Comparison of ENCODE assay signal across 7 cellular contexts in the genomic region with DNA sequence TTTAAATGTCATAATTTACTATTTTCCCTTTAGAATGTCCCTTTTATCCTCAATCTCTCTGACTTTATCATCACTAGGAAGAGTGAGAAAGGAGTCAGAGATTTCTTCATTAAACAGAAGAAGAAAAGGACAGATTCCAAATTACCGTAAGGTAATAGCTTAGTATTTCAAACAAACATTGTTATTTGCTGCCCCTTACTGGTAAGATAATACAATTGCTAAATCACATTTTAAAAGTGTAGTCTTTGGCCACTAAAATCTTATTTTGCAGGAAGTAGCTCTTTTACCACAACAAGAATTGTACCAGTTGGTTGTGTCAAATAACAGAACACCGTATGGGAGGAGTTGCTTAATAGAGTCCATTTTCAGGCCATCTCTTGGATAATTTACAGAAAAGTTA. TPM values are rescaled to one million over a fixed set of nuclear protein-coding genes. Genes with fewer than 3 reads are reported as not detected.
A peak's percentile ranks its signal among the peaks of the same experiment; 100 is the strongest.
DNase-seq lines count a peak whose midpoint lies in the region; ATAC-seq, FAIRE-seq and TF ChIP-seq lines count a peak whose summit lies in the region.

No MANE protein-coding gene starts in this region.

- no peak overlapping the region for H3K27ac Mint-ChIP-seq in type B pancreatic cell

- no peaks in the 10 kb centered on the region for H3K9me3 ChIP-seq in RWPE2 (ENCODE audit: severe bottlenecking)

- H3K4me1 ChIP-seq in RWPE2 (ENCODE audit: insufficient read depth, poor library complexity, severe bottlenecking) (no peaks in the 10 kb centered on the region), foreskin keratinocyte (no peaks in the 10 kb centered on the region)

- no peak overlapping the region for H3K4me3 ChIP-seq in RWPE2 (ENCODE audit: severe bottlenecking)

- TF ChIP-seq POLR2A in GM12892 (IDR thresholded peaks at IDR 0.05; ENCODE audit: low read depth, low read length), result no peak

- peak; percentile 56 for TF ChIP-seq CTCF in RWPE2 (IDR thresholded peaks at IDR 0.05; ENCODE audit: poor library complexity, severe bottlenecking)
- TF ChIP-seq CTCF in foreskin keratinocyte (conservative IDR thresholded peaks at IDR 0.05), result peak; percentile 57
- TF ChIP-seq CTCF in type B pancreatic cell (conservative IDR thresholded peaks at IDR 0.05), result peak; percentile 66

- H3K27me3 ChIP-seq in RWPE2 (ENCODE audit: insufficient read depth, poor library complexity, severe bottlenecking), result peaks cover 1% of the 10 kb centered on the region
- peaks cover 4% of the 10 kb centered on the region for H3K27me3 ChIP-seq in foreskin keratinocyte

- H3K36me3 Mint-ChIP-seq in type B pancreatic cell, result no peaks in the 10 kb centered on the region

- H3K36me3 ChIP-seq in RWPE2 (ENCODE audit: low read depth), result no peaks in the 10 kb centered on the region

- no peak overlapping the region for H3K4me3 Mint-ChIP-seq in type B pancreatic cell

- H3K4me1 Mint-ChIP-seq in type B pancreatic cell (ENCODE audit: unreplicated experiment), result no peaks in the 10 kb centered on the region

- no peak overlapping the region for H3K27ac ChIP-seq in RWPE2 (ENCODE audit: poor library complexity, severe bottlenecking)
- H3K27ac ChIP-seq in foreskin keratinocyte, result no peak overlapping the region
- no peak overlapping the region for H3K27ac ChIP-seq in substantia nigra (ENCODE audit: low read depth, low read length, poor library complexity, severe bottlenecking)

- peak; percentile 40 for ATAC-seq in HG02884 (IDR thresholded peaks at IDR 0.05; ENCODE audit: unreplicated experiment)
- peak; percentile 46 for ATAC-seq in RWPE2 (ENCODE audit: low read depth)
- ATAC-seq in foreskin keratinocyte, result peak; percentile 35
- no peak for ATAC-seq in GM21360 (IDR thresholded peaks at IDR 0.05; ENCODE audit: unreplicated experiment)

- peak; percentile 5 for FAIRE-seq in GM12892 (lab: Jason Lieb, UNC)

- H3K27me3 Mint-ChIP-seq in type B pancreatic cell, result no peaks in the 10 kb centered on the region

- H3K9me3 Mint-ChIP-seq in type B pancreatic cell, result no peaks in the 10 kb centered on the region

- DNase-seq in GM12892 (ENCODE audit: insufficient read length) (no peak), RWPE2 (ENCODE audit: low spot score) (no peak), foreskin keratinocyte (peak in 1 of 2 donors; percentile 13), type B pancreatic cell (ENCODE audit: extremely low spot score, unreplicated experiment) (no peak), substantia nigra (lab: John Stamatoyannopoulos, UW) (no peak)

RNA-seq across cellular contexts. Expression of gene CGGBP1, which starts 53.7 kb away (rescaled TPM):
- polyA plus RNA-seq in GM12892 (2012; ENCODE audit: missing spikeins), result 46.1 TPM
- total RNA-seq in foreskin keratinocyte, result 46.5 and 49.7 TPM in 2 replicates
- 16.3 and 17.5 TPM in 2 replicates for polyA plus RNA-seq in foreskin keratinocyte
- total RNA-seq in type B pancreatic cell (ENCODE audit: low replicate concordance), result 53.4 and 88.9 TPM in 2 replicates

RNA-seq across cellular contexts. Expression of gene ZNF654, which starts 54.0 kb away (rescaled TPM):
- 13.6 TPM for polyA plus RNA-seq in GM12892 (2012; ENCODE audit: missing spikeins)
- total RNA-seq in foreskin keratinocyte (8.5 and 8.6 TPM in 2 replicates), type B pancreatic cell (ENCODE audit: low replicate concordance) (14.4 and 15.3 TPM in 2 replicates)
- 1.7 and 2.2 TPM in 2 replicates for polyA plus RNA-seq in foreskin keratinocyte
